ENCODE assay signal across 13 cellular contexts in genomic region chr14:93055651-93056115, GRCh38.
DNase-seq lines count a peak whose midpoint lies in the region; ATAC-seq and TF ChIP-seq lines count a peak whose summit lies in the region.
"Had no signal": no experiment of that assay in that cellular context is flagged by ENCODE, and none has a peak within 500 bp of the region (broad histone marks: within the 10 kb centered on the region; RNA-seq: fewer than 3 reads in every experiment).

No MANE protein-coding gene starts in this region.

- no peak overlapping the region for H3K4me3 ChIP-seq in esophagus muscularis mucosa
- H3K4me3 ChIP-seq in muscle layer of colon (ENCODE audit: low read depth in 1 of 2, low read length in 2 of 2): no peak overlapping the region
- H3K4me3 ChIP-seq in vagina: no peak overlapping the region
- H3K4me3 ChIP-seq: SJCRH30 had no signal

- TF ChIP-seq CTCF in esophagus muscularis mucosa (IDR thresholded peaks at IDR 0.05) (no peak), vagina (IDR thresholded peaks at IDR 0.05) (no peak)

- no peak overlapping the region for H3K9ac ChIP-seq in muscle layer of colon (ENCODE audit: low read length)

- peaks cover 56% of the 10 kb centered on the region for H3K4me1 Mint-ChIP-seq in stimulated activated naive CD8-positive, alpha-beta T cell treated with anti-CD3 and anti-CD28 coated beads, Interleukin-15, Interleukin-2, amounts not matched to agents 100 ng/mL and 50 ng/mL, for 24 hours (ENCODE audit: low read depth)

- H3K4me1 ChIP-seq in esophagus muscularis mucosa (peaks cover 41 to 91% (median 79%) of the 10 kb centered on the region in 4 donors), muscle layer of colon (ENCODE audit: insufficient read depth, low read length) (peaks cover 79% of the 10 kb centered on the region), vagina (peaks cover 55% of the 10 kb centered on the region)
- H3K4me1 ChIP-seq: Caco-2 had no signal

- H3K36me3 ChIP-seq in esophagus muscularis mucosa (no peaks in the 10 kb centered on the region), muscle layer of colon (ENCODE audit: insufficient read depth, low read length) (no peaks in the 10 kb centered on the region), vagina (no peaks in the 10 kb centered on the region)

- H3K27ac Mint-ChIP-seq in stimulated activated naive CD8-positive, alpha-beta T cell treated with anti-CD3 and anti-CD28 coated beads, Interleukin-15, Interleukin-2, amounts not matched to agents 100 ng/mL and 50 ng/mL, for 24 hours: peak overlapping the region; percentile 42
- H3K27ac Mint-ChIP-seq: activated CD4-positive, alpha-beta T cell treated with anti-CD3 and anti-CD28 coated beads, Interleukin-2, amount 10 ng/mL, durations not matched to agents 24 days and 14 days had no signal

- H3K27ac ChIP-seq in esophagus muscularis mucosa (replicated peaks in 1 of 4) (peak overlapping the region; percentile 78 to 91 (median 82)), muscle layer of colon (ENCODE audit: low read depth, low read length) (peak overlapping the region; percentile 73), vagina (peak overlapping the region; percentile 70)
- H3K27ac ChIP-seq: SJCRH30 had no signal

- H3K9me3 ChIP-seq in esophagus muscularis mucosa: no peaks in the 10 kb centered on the region
- no peaks in the 10 kb centered on the region for H3K9me3 ChIP-seq in muscle layer of colon (ENCODE audit: low read length)
- no peaks in the 10 kb centered on the region for H3K9me3 ChIP-seq in vagina
- H3K9me3 ChIP-seq: Caco-2, SJCRH30 had no signal

- no peaks in the 10 kb centered on the region for H3K9me3 Mint-ChIP-seq in stimulated activated naive CD8-positive, alpha-beta T cell treated with anti-CD3 and anti-CD28 coated beads, Interleukin-15, Interleukin-2, amounts not matched to agents 100 ng/mL and 50 ng/mL, for 24 hours
- H3K9me3 Mint-ChIP-seq: activated CD4-positive, alpha-beta T cell treated with anti-CD3 and anti-CD28 coated beads, Interleukin-2, amount 10 ng/mL, durations not matched to agents 24 days and 14 days had no signal

- WGBS in esophagus muscularis mucosa: 84% methylated on average over 8 of the region's 9 CpGs

- no peak for ATAC-seq in stimulated activated naive CD8-positive, alpha-beta T cell treated with anti-CD3 and anti-CD28 coated beads, Interleukin-15, Interleukin-2, amounts not matched to agents 100 U/mL and 50 U/mL, for 24 hours
- no peak for ATAC-seq in HG02763 (IDR thresholded peaks at IDR 0.05; ENCODE audit: unreplicated experiment)
- ATAC-seq in HG02798 (IDR thresholded peaks at IDR 0.05; ENCODE audit: poor library complexity, unreplicated experiment): no peak

- no peak overlapping the region for H3K4me3 Mint-ChIP-seq in stimulated activated naive CD8-positive, alpha-beta T cell treated with anti-CD3 and anti-CD28 coated beads, Interleukin-15, Interleukin-2, amounts not matched to agents 100 ng/mL and 50 ng/mL, for 24 hours
- H3K4me3 Mint-ChIP-seq: activated CD4-positive, alpha-beta T cell treated with anti-CD3 and anti-CD28 coated beads, Interleukin-2, amount 10 ng/mL, durations not matched to agents 24 days and 14 days had no signal

- no peak for TF ChIP-seq EP300 in esophagus muscularis mucosa (IDR thresholded peaks at IDR 0.05)

- no peaks in the 10 kb centered on the region for H3K27me3 Mint-ChIP-seq in stimulated activated naive CD8-positive, alpha-beta T cell treated with anti-CD3 and anti-CD28 coated beads, Interleukin-15, Interleukin-2, amounts not matched to agents 100 ng/mL and 50 ng/mL, for 24 hours
- H3K27me3 Mint-ChIP-seq: activated CD4-positive, alpha-beta T cell treated with anti-CD3 and anti-CD28 coated beads, Interleukin-2, amount 10 ng/mL, durations not matched to agents 24 days and 14 days had no signal

- DNase-seq in stimulated activated naive CD8-positive, alpha-beta T cell treated with anti-CD3 and anti-CD28 coated beads, Interleukin-15, Interleukin-2, amounts not matched to agents 100 U/mL and 50 U/mL, for 24 hours: no peak
- no peak for DNase-seq in esophagus muscularis mucosa (ENCODE audit: extremely low spot score)
- no peak for DNase-seq in vagina (ENCODE audit: extremely low spot score in 2 of 2)
- DNase-seq in T-helper 1 cell: no peak
- DNase-seq: activated CD4-positive, alpha-beta T cell treated with anti-CD3 and anti-CD28 coated beads, Interleukin-2, amount 10 ng/mL, durations not matched to agents 24 days and 14 days; Caco-2; NCI-H2227 treated with DMSO at 0.1 percent for 48 hours; SJCRH30; stimulated activated CD4-positive, alpha-beta T cell treated with anti-CD3 and anti-CD28 coated beads, Interleukin-2, amount 100 ng/mL, for 24 hours had no signal

- TF ChIP-seq POLR2A in esophagus muscularis mucosa (IDR thresholded peaks at IDR 0.05; ENCODE audit: low read depth) (no peak), vagina (IDR thresholded peaks at IDR 0.05) (no peak)

- intact Hi-C loops in esophagus muscularis mucosa (cut with DNase I): no loop called here
- intact Hi-C loops in vagina (cut with DNase I): no loop called here

- H3K36me3 Mint-ChIP-seq in stimulated activated naive CD8-positive, alpha-beta T cell treated with anti-CD3 and anti-CD28 coated beads, Interleukin-15, Interleukin-2, amounts not matched to agents 100 ng/mL and 50 ng/mL, for 24 hours (ENCODE audit: low read depth): no peaks in the 10 kb centered on the region

- H3K27me3 ChIP-seq in esophagus muscularis mucosa: no peaks in the 10 kb centered on the region
- no peaks in the 10 kb centered on the region for H3K27me3 ChIP-seq in muscle layer of colon (ENCODE audit: control insufficient read depth in 1 of 2, insufficient read depth in 2 of 2, low read length in 2 of 2)
- H3K27me3 ChIP-seq in vagina: no peaks in the 10 kb centered on the region
- H3K27me3 ChIP-seq: SJCRH30 had no signal
